ENCODE assay signal across 20 cellular contexts in genomic region chr6:14849224-14849623, GRCh38.
DNase-seq lines count a peak whose midpoint lies in the region; ATAC-seq, FAIRE-seq and TF ChIP-seq lines count a peak whose summit lies in the region.
"Had no signal": no experiment of that assay in that cellular context is flagged by ENCODE, and none has a peak within 500 bp of the region (broad histone marks: within the 10 kb centered on the region; RNA-seq: fewer than 3 reads in every experiment).

No MANE protein-coding gene starts in this region.

- H3K4ac ChIP-seq in H1 (replicated peaks; ENCODE audit: insufficient read length, low read depth, low read length), result no peak overlapping the region

- no peaks in the 10 kb centered on the region for H3K23me2 ChIP-seq in H1 (ENCODE audit: low read depth, low read length)

- H2BK5ac ChIP-seq in H1 (ENCODE audit: low read depth, low read length), result no peak overlapping the region; the same call in 1 of the 2 replicates

- H3K9me3 Mint-ChIP-seq in chondrocyte (ENCODE audit: low read depth), result no peaks in the 10 kb centered on the region
- H3K9me3 Mint-ChIP-seq: CD8-positive, alpha-beta T cell had no signal

- H4K5ac ChIP-seq in H1 (ENCODE audit: insufficient read length, low read depth, low read length), result no peak overlapping the region

- H3K14ac ChIP-seq in H1 (ENCODE audit: insufficient read length), result no peak overlapping the region

- no peaks in the 10 kb centered on the region for H4K20me1 ChIP-seq in H1 (replicated peaks in 1 of 2; ENCODE audit: control insufficient read depth in 1 of 2, insufficient read depth in 2 of 2, low read length in 2 of 2)
- H4K20me1 ChIP-seq: BLaER1 treated with 17β-estradiol and CSF1 and Interleukin-3, amounts not matched to agents 10 nM and 100 nM had no signal

- H3K4me1 Mint-ChIP-seq in chondrocyte (ENCODE audit: low read depth), result no peaks in the 10 kb centered on the region
- H3K4me1 Mint-ChIP-seq: B cell had no signal

- H3K4me3 ChIP-seq in H7 (ENCODE audit: insufficient read depth, low read depth, low read length), result no peak overlapping the region
- H3K4me3 ChIP-seq in H1 (ENCODE audit: extremely low read depth in 1 of 4, insufficient read depth in 2 of 4, low read depth in 3 of 4, low read length in 4 of 4), result no peak overlapping the region
- no peak overlapping the region for H3K4me3 ChIP-seq in lung
- H3K4me3 ChIP-seq: BLaER1 treated with 17β-estradiol and CSF1 and Interleukin-3, amounts not matched to agents 10 nM and 100 nM; GM23248; HAP-1; K562 had no signal

- H3K9me3 ChIP-seq in H1 (ENCODE audit: insufficient read depth in 2 of 2, low read depth in 1 of 2, low read length in 1 of 2) (no peaks in the 10 kb centered on the region), lung (ENCODE audit: control insufficient read depth in 2 of 2, insufficient read depth in 1 of 2, low read length in 1 of 2) (no peaks in the 10 kb centered on the region)
- H3K9me3 ChIP-seq: HAP-1 had no signal

- no peak overlapping the region for H3K4me3 Mint-ChIP-seq in chondrocyte (ENCODE audit: unreplicated experiment)
- H3K4me3 Mint-ChIP-seq: B cell; CD8-positive, alpha-beta T cell had no signal

- DNase-seq in H7 (peak; percentile 47), H1 (ENCODE audit: low read depth in 1 of 2, low spot score in 2 of 2) (no peak), lung (ENCODE audit: low spot score) (no peak), NCI-H226 (no peak), medulla oblongata (ENCODE audit: extremely low spot score) (no peak), chondrocyte (ENCODE audit: low spot score) (no peak), NCI-H526 (lab: John Stamatoyannopoulos, UW) (no peak)
- DNase-seq: Calu3; CD8-positive, alpha-beta T cell; DND-41; EL; GM23248; IMR-90 had no signal

- TF ChIP-seq RAD21 in H1 (IDR thresholded peaks at IDR 0.05 in 1 of 2, conservative IDR thresholded peaks at IDR 0.05 in 1 of 2; ENCODE audit: low read depth in 2 of 2, low read length in 2 of 2), result peak in 1 of 2 experiments; percentile 17; a peak in 1 of 4 replicates

- H3K79me2 ChIP-seq in H1 (ENCODE audit: control insufficient read depth in 1 of 2, insufficient read depth in 2 of 2, low read length in 2 of 2), result no peaks in the 10 kb centered on the region

- no peak overlapping the region for H3K27ac Mint-ChIP-seq in chondrocyte (ENCODE audit: unreplicated experiment)
- H3K27ac Mint-ChIP-seq: B cell; CD8-positive, alpha-beta T cell had no signal

- FAIRE-seq in H1 (lab: Jason Lieb, UNC), result peak; percentile 63
- FAIRE-seq: G401.6, GM12891, GM18507, K562 had no signal

- H2BK15ac ChIP-seq in H1 (ENCODE audit: low read length), result no peak overlapping the region

- H3K36me3 ChIP-seq in H7 (replicated peaks; ENCODE audit: control insufficient read depth, insufficient read depth, low read length), result no peaks in the 10 kb centered on the region
- no peaks in the 10 kb centered on the region for H3K36me3 ChIP-seq in H1 (ENCODE audit: control insufficient read depth in 2 of 4, insufficient read depth in 4 of 4, low read length in 3 of 4)
- no peaks in the 10 kb centered on the region for H3K36me3 ChIP-seq in lung (ENCODE audit: control insufficient read depth in 2 of 2, insufficient read depth in 2 of 2, low read length in 2 of 2)
- H3K36me3 ChIP-seq: BLaER1 treated with 17β-estradiol and CSF1 and Interleukin-3, amounts not matched to agents 10 nM and 100 nM; HAP-1 had no signal

- H3K27me3 ChIP-seq in H7 (ENCODE audit: control insufficient read depth, insufficient read depth, low read length), result no peaks in the 10 kb centered on the region
- H3K27me3 ChIP-seq in H1 (replicated peaks in 1 of 4; ENCODE audit: control insufficient read depth in 3 of 4, extremely low read depth in 1 of 4, insufficient read depth in 3 of 4, low read length in 3 of 4), result no peaks in the 10 kb centered on the region
- no peaks in the 10 kb centered on the region for H3K27me3 ChIP-seq in lung (ENCODE audit: control insufficient read depth, insufficient read depth)
- H3K27me3 ChIP-seq: BLaER1 treated with 17β-estradiol and CSF1 and Interleukin-3, amounts not matched to agents 10 nM and 100 nM had no signal

- no peak overlapping the region for H4K8ac ChIP-seq in H1 (ENCODE audit: extremely low read depth, insufficient read depth, low read length)

- no peak for TF ChIP-seq POLR2A in H1 (IDR thresholded peaks at IDR 0.05; ENCODE audit: control extremely low read depth in 1 of 2, low read depth in 2 of 2, low read length in 2 of 2)

- no peaks in the 10 kb centered on the region for H3K36me3 Mint-ChIP-seq in chondrocyte (ENCODE audit: low read depth)
- H3K36me3 Mint-ChIP-seq: CD8-positive, alpha-beta T cell had no signal

- no peak overlapping the region for H3K9ac ChIP-seq in H1 (replicated peaks in 1 of 4; ENCODE audit: extremely low read depth in 1 of 4, low read depth in 3 of 4, low read length in 3 of 4)
- H3K9ac ChIP-seq: BLaER1 treated with 17β-estradiol and CSF1 and Interleukin-3, amounts not matched to agents 10 nM and 100 nM; GM23248 had no signal

- no peak overlapping the region for H2BK12ac ChIP-seq in H1 (ENCODE audit: low read depth, low read length)

- no peak for TF ChIP-seq EP300 in H1 (IDR thresholded peaks at IDR 0.05; ENCODE audit: borderline replicate concordance in 1 of 2, low read depth in 2 of 2, low read length in 2 of 2)

- no peak overlapping the region for H4K91ac ChIP-seq in H1 (replicated peaks; ENCODE audit: insufficient read length, low read length)

- peak overlapping the region; percentile 32 for H3K56ac ChIP-seq in H1 (replicated peaks; ENCODE audit: insufficient read length, low read depth, low read length)

- H3K18ac ChIP-seq in H1 (ENCODE audit: extremely low read depth, low read length), result no peak overlapping the region

- TF ChIP-seq CTCF in H1 (IDR thresholded peaks at IDR 0.05; ENCODE audit: control extremely low read depth in 1 of 3, insufficient read depth in 1 of 3, low read depth in 1 of 3, low read length in 3 of 3) (no peak), lung (IDR thresholded peaks at IDR 0.05; ENCODE audit: control extremely low read depth, extremely low read depth) (no peak), chondrocyte (IDR thresholded peaks at IDR 0.05) (no peak)

- H2AK5ac ChIP-seq in H1 (ENCODE audit: low read depth, low read length), result no peak overlapping the region

- no peak overlapping the region for H3K27ac ChIP-seq in H1 (ENCODE audit: low read depth, low read length)
- H3K27ac ChIP-seq in lung (ENCODE audit: low read depth in 1 of 2, low read length in 1 of 2), result no peak overlapping the region
- H3K27ac ChIP-seq: BLaER1 treated with 17β-estradiol and CSF1 and Interleukin-3, amounts not matched to agents 10 nM and 100 nM; GM23248 had no signal

- POLR2A ChIA-PET in H1 (lab: Charles Lee; ENCODE audit: partially characterized antibody), result interaction anchor here (1.0 to 2.0 kb wide), 3 partner anchors 11 to 66 kb away, joined by 3 to 6 read pairs (median 3); no protein-coding TSS in a partner anchor

- no peaks in the 10 kb centered on the region for H3K79me1 ChIP-seq in H1 (ENCODE audit: low read depth, low read length)

- no peak overlapping the region for H2BK120ac ChIP-seq in H1 (replicated peaks; ENCODE audit: low read depth, low read length)

- H2AFZ ChIP-seq in H1 (ENCODE audit: low read length), result no peak overlapping the region
- H2AFZ ChIP-seq: GM23248 had no signal

- ATAC-seq in lung (ENCODE audit: insufficient read depth, low FRiP score), result peak; percentile 19
- ATAC-seq: CD8-positive, alpha-beta T cell; K562 had no signal

- H3K4me1 ChIP-seq in H1 (replicated peaks in 1 of 4; ENCODE audit: control insufficient read depth in 3 of 4, insufficient read depth in 4 of 4, low read length in 3 of 4), result peaks cover 2 to 11% (median 8%) of the 10 kb centered on the region in 4 experiments; a peak in 4 of 7 replicates
- H3K4me1 ChIP-seq in lung (ENCODE audit: control insufficient read depth in 2 of 2, insufficient read depth in 2 of 2, low read length in 2 of 2), result no peaks in the 10 kb centered on the region
- H3K4me1 ChIP-seq: BLaER1 treated with 17β-estradiol and CSF1 and Interleukin-3, amounts not matched to agents 10 nM and 100 nM; HAP-1 had no signal

- CTCF ChIA-PET in H1 (lab: Charles Lee; ENCODE audit: partially characterized antibody), result no interaction called here

- no peak overlapping the region for H3K4me2 ChIP-seq in H1 (ENCODE audit: insufficient read depth in 1 of 2, low read depth in 2 of 2, low read length in 2 of 2)
- H3K4me2 ChIP-seq: BLaER1 treated with 17β-estradiol and CSF1 and Interleukin-3, amounts not matched to agents 10 nM and 100 nM had no signal

- no peak overlapping the region for H3K23ac ChIP-seq in H1 (ENCODE audit: insufficient read length)

- no peak overlapping the region for H2BK20ac ChIP-seq in H1 (ENCODE audit: low read length)

- no peaks in the 10 kb centered on the region for H3K27me3 Mint-ChIP-seq in chondrocyte (ENCODE audit: low read depth)

TF ChIP-seq in H1, 55 proteins besides CTCF, POLR2A, EP300 and RAD21:
- TF ChIP-seq JUND (IDR thresholded peaks at IDR 0.05; ENCODE audit: low read length) (no peak), NANOG (IDR thresholded peaks at IDR 0.05; ENCODE audit: insufficient read depth, low read depth, low read length, poor library complexity, severe bottlenecking) (peak; percentile 74)
